Comparison of ENCODE assay signal across 8 cellular contexts in genomic region chr22:33859311-33859710, GRCh38.
"Had no signal": no experiment of that assay in that cellular context is flagged by ENCODE, and none has a peak within 500 bp of the region (broad histone marks: within the 10 kb centered on the region; RNA-seq: fewer than 3 reads in every experiment).

No MANE protein-coding gene starts in this region.

- DNase-seq: GM23248, GOT3, H7, HFFc6, KBM-7 had no signal

- H3K9me3 ChIP-seq: HAP-1 had no signal

- H3K27ac ChIP-seq: GM23248, HL-60 had no signal

- H3K27me3 Mint-ChIP-seq: IgD-negative memory B cell had no signal

- H3K36me3 Mint-ChIP-seq: IgD-negative memory B cell had no signal

- H3K4me3 Mint-ChIP-seq: HFFc6, IgD-negative memory B cell had no signal

- H3K27ac Mint-ChIP-seq: HFFc6, IgD-negative memory B cell had no signal

- H3K4me3 ChIP-seq: GM23248, HAP-1 had no signal

- H3K36me3 ChIP-seq: HAP-1 had no signal

- H3K4me1 ChIP-seq: HAP-1 had no signal
